ENCODE assay signal across 21 cellular contexts in the genomic region with DNA sequence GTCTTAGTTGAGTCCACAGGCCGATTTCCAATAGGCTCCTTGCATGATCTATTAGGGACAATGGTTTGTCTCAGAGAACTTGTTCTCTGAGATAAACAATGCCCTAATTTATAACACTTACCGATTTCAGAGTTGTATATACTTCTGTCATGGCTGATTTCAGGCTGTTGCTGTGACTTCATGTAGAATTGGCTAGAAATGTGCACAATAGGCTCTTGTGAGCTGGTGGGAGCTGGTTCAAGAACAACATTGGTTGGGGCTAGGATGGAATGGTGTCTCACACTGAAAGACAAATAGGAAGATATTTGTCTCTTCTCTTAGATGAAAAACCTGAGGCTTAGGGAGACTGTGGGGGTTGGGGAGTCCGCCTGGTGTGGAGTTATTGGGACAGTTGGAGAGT. TPM values are rescaled to one million over a fixed set of nuclear protein-coding genes. Genes with fewer than 3 reads are reported as not detected.
A peak's percentile ranks its signal among the peaks of the same experiment; 100 is the strongest.
DNase-seq lines count a peak whose midpoint lies in the region; TF ChIP-seq lines count a peak whose summit lies in the region.
"Had no signal": no experiment of that assay in that cellular context is flagged by ENCODE, and none has a peak within 500 bp of the region (broad histone marks: within the 10 kb centered on the region; RNA-seq: fewer than 3 reads in every experiment).

No MANE protein-coding gene starts in this region.

- peaks cover 52% of the 10 kb centered on the region for H3K27me3 Mint-ChIP-seq in activated naive CD4-positive, alpha-beta T cell treated with anti-CD3 and anti-CD28 coated beads, Interleukin-2, amount 10 ng/mL, durations not matched to agents 7 days and 5 days
- H3K27me3 Mint-ChIP-seq in activated naive CD4-positive, alpha-beta T cell treated with anti-CD3 and anti-CD28 coated beads for 36 hours (ENCODE audit: low read depth) = peaks cover 11% of the 10 kb centered on the region
- H3K27me3 Mint-ChIP-seq in CD14-positive monocyte (ENCODE audit: low read depth in 3 of 3) = peaks cover 10 to 31% (median 13%) of the 10 kb centered on the region in 3 donors

- no peaks in the 10 kb centered on the region for H3K36me3 Mint-ChIP-seq in activated naive CD4-positive, alpha-beta T cell treated with anti-CD3 and anti-CD28 coated beads, Interleukin-2, amount 10 ng/mL, durations not matched to agents 7 days and 5 days
- H3K36me3 Mint-ChIP-seq in activated naive CD4-positive, alpha-beta T cell treated with anti-CD3 and anti-CD28 coated beads for 36 hours (ENCODE audit: low read depth) = no peaks in the 10 kb centered on the region
- no peaks in the 10 kb centered on the region for H3K36me3 Mint-ChIP-seq in CD14-positive monocyte

- CTCF ChIA-PET in activated naive CD4-positive, alpha-beta T cell treated with anti-CD3 and anti-CD28 coated beads, Interleukin-2, amount 10 ng/mL, durations not matched to agents 7 days and 5 days (lab: Charles Lee) = interaction anchor here (1.0 to 12.5 kb wide), 4 partner anchors 9 to 95 kb away, joined by 3 to 76 read pairs (median 5); partner anchors contain the start of gene KRT86
- CTCF ChIA-PET in activated naive CD4-positive, alpha-beta T cell treated with anti-CD3 and anti-CD28 coated beads for 36 hours (lab: Charles Lee) = interaction anchor here (1.5 to 3.6 kb wide), 2 partner anchors 12 to 39 kb away, joined by 3 to 13 read pairs; no protein-coding TSS in a partner anchor

- intact Hi-C loops in activated naive CD4-positive, alpha-beta T cell treated with anti-CD3 and anti-CD28 coated beads for 36 hours (cut with micrococcal nuclease) = no loop called here
- intact Hi-C loops in CD14-positive monocyte (cut with micrococcal nuclease) = no loop called here

- no peak overlapping the region for H3K4me3 Mint-ChIP-seq in activated naive CD4-positive, alpha-beta T cell treated with anti-CD3 and anti-CD28 coated beads, Interleukin-2, amount 10 ng/mL, durations not matched to agents 7 days and 5 days
- no peak overlapping the region for H3K4me3 Mint-ChIP-seq in activated naive CD4-positive, alpha-beta T cell treated with anti-CD3 and anti-CD28 coated beads for 36 hours
- H3K4me3 Mint-ChIP-seq in CD14-positive monocyte = no peak overlapping the region
- H3K4me3 Mint-ChIP-seq: CD4-positive, alpha-beta T cell; GM23338 had no signal

- peaks cover 2% of the 10 kb centered on the region for H3K4me1 Mint-ChIP-seq in activated naive CD4-positive, alpha-beta T cell treated with anti-CD3 and anti-CD28 coated beads, Interleukin-2, amount 10 ng/mL, durations not matched to agents 7 days and 5 days
- no peaks in the 10 kb centered on the region for H3K4me1 Mint-ChIP-seq in activated naive CD4-positive, alpha-beta T cell treated with anti-CD3 and anti-CD28 coated beads for 36 hours (ENCODE audit: low read depth)
- peaks cover 21% of the 10 kb centered on the region for H3K4me1 Mint-ChIP-seq in CD14-positive monocyte
- H3K4me1 Mint-ChIP-seq: GM23338 had no signal

- H3K9me3 Mint-ChIP-seq in activated naive CD4-positive, alpha-beta T cell treated with anti-CD3 and anti-CD28 coated beads, Interleukin-2, amount 10 ng/mL, durations not matched to agents 7 days and 5 days = peaks cover 2% of the 10 kb centered on the region
- no peaks in the 10 kb centered on the region for H3K9me3 Mint-ChIP-seq in activated naive CD4-positive, alpha-beta T cell treated with anti-CD3 and anti-CD28 coated beads for 36 hours
- peaks cover 0 to 5% (median 0%) of the 10 kb centered on the region in 7 donors for H3K9me3 Mint-ChIP-seq in CD14-positive monocyte
- H3K9me3 Mint-ChIP-seq: CD4-positive, alpha-beta T cell had no signal

- TF ChIP-seq CTCF in CD14-positive monocyte (IDR thresholded peaks at IDR 0.05) = no peak

- peak; percentile 1 for DNase-seq in activated naive CD4-positive, alpha-beta T cell treated with anti-CD3 and anti-CD28 coated beads, Interleukin-2, amount 10 ng/mL, durations not matched to agents 7 days and 5 days
- no peak for DNase-seq in activated naive CD4-positive, alpha-beta T cell treated with anti-CD3 and anti-CD28 coated beads for 36 hours
- DNase-seq in foreskin melanocyte (peak; percentile 53), pons (ENCODE audit: low spot score) (peak; percentile 88), HUDEP-2 (lab: John Stamatoyannopoulos, UW; ENCODE audit: unreplicated experiment in 76 of 76) (no peak), HuH-7 (ENCODE audit: low spot score) (no peak), CD14-positive monocyte (ENCODE audit: low spot score) (no peak)
- DNase-seq: BE2C; Caco-2; CD4-positive, alpha-beta T cell; GDM1; HCEC 1CT; MM.1S; NCI-H1105; NCI-H1694; NCI-H510A; NCI-H748 treated with DMSO at 0.1 percent for 48 hours; NK-92 treated with Interleukin-12 subunit alpha and Interleukin-12 subunit beta, amount 100 ng/mL, for 24 hours; SHP77 had no signal

- H3K27ac Mint-ChIP-seq in activated naive CD4-positive, alpha-beta T cell treated with anti-CD3 and anti-CD28 coated beads, Interleukin-2, amount 10 ng/mL, durations not matched to agents 7 days and 5 days = no peak overlapping the region
- H3K27ac Mint-ChIP-seq in activated naive CD4-positive, alpha-beta T cell treated with anti-CD3 and anti-CD28 coated beads for 36 hours = no peak overlapping the region
- no peak overlapping the region for H3K27ac Mint-ChIP-seq in CD14-positive monocyte
- H3K27ac Mint-ChIP-seq: CD4-positive, alpha-beta T cell; GM23338 had no signal

RNA-seq across cellular contexts. Expression of gene KRT86, which starts 6.7 kb away (rescaled TPM):
- total RNA-seq in activated naive CD4-positive, alpha-beta T cell treated with anti-CD3 and anti-CD28 coated beads for 36 hours = under 1 TPM in 1 of 2 experiments, not detected in 1; 0.15 TPM
- polyA plus RNA-seq in CD14-positive monocyte = not detected
- total RNA-seq: Caco-2; CD4-positive, alpha-beta T cell; GM23338 had no signal

RNA-seq across cellular contexts. Expression of gene KRT81, which starts 23.6 kb away (rescaled TPM):
- not detected for total RNA-seq in activated naive CD4-positive, alpha-beta T cell treated with anti-CD3 and anti-CD28 coated beads for 36 hours
- not detected for polyA plus RNA-seq in CD14-positive monocyte
- total RNA-seq: CD4-positive, alpha-beta T cell; GM23338 had no signal
- polyA plus RNA-seq: GM23338 had no signal

RNA-seq across cellular contexts. Expression of gene KRT7, which starts 34.7 kb away (rescaled TPM):
- 1 to 10 TPM; 1.9 to 3.4 TPM for total RNA-seq in activated naive CD4-positive, alpha-beta T cell treated with anti-CD3 and anti-CD28 coated beads for 36 hours
- polyA plus RNA-seq in CD14-positive monocyte = 1 to 10 TPM in 1 of 2 donors, not detected in 1; 2.7 TPM
- total RNA-seq: CD4-positive, alpha-beta T cell had no signal

RNA-seq across cellular contexts. Expression of gene KRT83, which starts 53.5 kb away (rescaled TPM):
- not detected for total RNA-seq in activated naive CD4-positive, alpha-beta T cell treated with anti-CD3 and anti-CD28 coated beads for 36 hours
- not detected for polyA plus RNA-seq in CD14-positive monocyte
- total RNA-seq: Caco-2; CD4-positive, alpha-beta T cell; GM23338; LHCN-M2 had no signal
- polyA plus RNA-seq: GM23338 had no signal

Comparison
In these comparisons a context has a peak if more than half of its experiments do, and no peak if none do; other contexts are left out.
1. DNase-seq: peak in activated naive CD4-positive, alpha-beta T cell treated with anti-CD3 and anti-CD28 coated beads, Interleukin-2, amount 10 ng/mL, durations not matched to agents 7 days and 5 days (single experiment), foreskin melanocyte (single experiment) and pons (single experiment); none in activated naive CD4-positive, alpha-beta T cell treated with anti-CD3 and anti-CD28 coated beads for 36 hours (single experiment), HUDEP-2 (0 of 76), HuH-7 (single experiment) and CD14-positive monocyte (single experiment).